8 cellular contexts compared by ENCODE assay signal in the genomic region with DNA sequence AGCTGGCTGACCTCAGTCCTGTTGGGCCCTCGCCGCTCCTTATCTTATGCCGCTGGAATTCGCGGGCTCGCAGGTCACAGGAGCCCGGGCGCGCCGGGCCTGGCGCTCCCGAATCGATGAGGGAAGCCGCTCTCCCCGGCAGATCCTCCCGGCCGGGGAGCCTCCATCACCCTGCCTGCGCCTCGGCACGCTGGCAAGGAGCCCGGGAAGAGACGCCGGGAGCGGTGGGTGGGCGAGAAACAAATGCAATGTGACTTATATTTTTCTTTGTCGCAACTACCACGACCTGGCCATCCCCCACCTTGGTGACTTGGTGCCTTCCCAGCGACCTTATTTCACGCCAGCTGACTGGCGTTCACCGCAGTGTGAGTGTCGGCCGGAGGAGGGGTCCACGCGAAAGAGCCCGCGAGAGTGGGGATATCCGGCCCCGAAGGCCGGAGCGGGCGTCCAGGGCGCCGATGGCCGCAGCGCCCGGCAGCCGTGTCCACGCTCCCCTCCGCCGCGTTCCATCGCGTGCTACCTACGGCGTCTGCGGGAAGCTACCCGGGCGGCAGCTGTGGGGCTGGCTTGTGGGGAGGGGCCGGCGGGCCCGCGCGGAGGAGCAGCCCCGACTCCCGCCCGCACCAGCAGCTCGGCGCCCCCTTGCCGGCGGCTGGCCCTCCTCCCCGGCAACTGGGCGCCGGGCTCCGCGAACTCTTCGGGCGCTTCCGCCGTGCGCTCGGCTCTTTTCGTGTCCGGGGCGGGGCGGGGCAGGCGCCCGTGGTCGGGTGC. TPM values are rescaled to one million over a fixed set of nuclear protein-coding genes. Genes with fewer than 3 reads are reported as not detected.
DNase-seq lines count a peak whose midpoint lies in the region; ATAC-seq and TF ChIP-seq lines count a peak whose summit lies in the region.

No MANE protein-coding gene starts in this region.

- H3K36me3 ChIP-seq in HUES64 (ENCODE audit: insufficient read depth, low read length) (no peaks in the 10 kb centered on the region), PC-9 (ENCODE audit: low read depth) (no peaks in the 10 kb centered on the region), esophagus muscularis mucosa (no peaks in the 10 kb centered on the region), muscle layer of duodenum (ENCODE audit: control insufficient read depth in 1 of 2, insufficient read depth in 2 of 2, low read length in 2 of 2) (peaks cover 0 to 4% of the 10 kb centered on the region in 2 donors)

- H3K9me3 ChIP-seq in HUES64 (ENCODE audit: insufficient read depth, low read depth, low read length) (no peaks in the 10 kb centered on the region), PC-9 (ENCODE audit: insufficient read depth, low read depth) (no peaks in the 10 kb centered on the region), esophagus muscularis mucosa (no peaks in the 10 kb centered on the region), muscle layer of duodenum (ENCODE audit: control insufficient read depth in 1 of 2, low read length in 2 of 2) (no peaks in the 10 kb centered on the region)

- TF ChIP-seq POLR2A in esophagus muscularis mucosa (IDR thresholded peaks at IDR 0.05; ENCODE audit: low read depth): peak; percentile 87

- no peaks in the 10 kb centered on the region for H3K9me3 Mint-ChIP-seq in activated T-cell treated with anti-CD3 and anti-CD28 coated beads, Interleukin-2, amount 50 U/mL, for 4 hours

- peaks cover 53% of the 10 kb centered on the region for H3K79me2 ChIP-seq in PC-9 (ENCODE audit: low read depth)

- no peak for TF ChIP-seq EP300 in esophagus muscularis mucosa (IDR thresholded peaks at IDR 0.05)

- H3K27me3 ChIP-seq in HUES64 (ENCODE audit: insufficient read depth, low read length) (no peaks in the 10 kb centered on the region), PC-9 (ENCODE audit: insufficient read depth, low read depth) (no peaks in the 10 kb centered on the region), esophagus muscularis mucosa (no peaks in the 10 kb centered on the region), muscle layer of duodenum (ENCODE audit: low read depth, low read length) (peaks cover 4% of the 10 kb centered on the region)

- DNase-seq in DMS 273 treated with DMSO at 0.1 percent for 48 hours (lab: John Stamatoyannopoulos, UW) (peak; percentile 64), PC-9 (peak; percentile 61 to 62), esophagus muscularis mucosa (ENCODE audit: extremely low spot score) (peak; percentile 93)
- peak; percentile 86 for DNase-seq in activated T-cell treated with anti-CD3 and anti-CD28 coated beads, Interleukin-2, amount 50 U/mL, for 4 hours
- peak; percentile 68 for DNase-seq in stimulated activated CD8-positive, alpha-beta memory T cell treated with anti-CD3 and anti-CD28 coated beads, Interleukin-7, amount 100 ng/mL, for 24 hours (ENCODE audit: low read depth)

- H4K20me1 ChIP-seq in PC-9 (ENCODE audit: insufficient read depth): no peaks in the 10 kb centered on the region

- peaks cover 31% of the 10 kb centered on the region for H3K4me1 ChIP-seq in HUES64 (ENCODE audit: insufficient read depth, low read length)
- peaks cover 26% of the 10 kb centered on the region for H3K4me1 ChIP-seq in PC-9 (replicated peaks; ENCODE audit: insufficient read depth)
- peaks cover 22 to 66% (median 56%) of the 10 kb centered on the region in 4 donors for H3K4me1 ChIP-seq in esophagus muscularis mucosa
- H3K4me1 ChIP-seq in muscle layer of duodenum (ENCODE audit: control insufficient read depth in 1 of 2, insufficient read depth in 2 of 2, low read length in 2 of 2): peaks cover 0 to 15% of the 10 kb centered on the region in 2 donors

- H3K4me1 Mint-ChIP-seq in activated T-cell treated with anti-CD3 and anti-CD28 coated beads, Interleukin-2, amount 50 U/mL, for 4 hours (ENCODE audit: low read depth): peaks cover 28% of the 10 kb centered on the region

- peak overlapping the region; percentile 84 for H3K4me3 Mint-ChIP-seq in activated T-cell treated with anti-CD3 and anti-CD28 coated beads, Interleukin-2, amount 50 U/mL, for 4 hours

- H2AFZ ChIP-seq in PC-9: peak overlapping the region; percentile 89

- POLR2A ChIA-PET in PC-9 (lab: Charles Lee; ENCODE audit: unreplicated experiment): interaction anchor here (0.6 kb wide), 1 partner anchor 1594 kb away, joined by 5 read pairs; no protein-coding TSS in a partner anchor

- peak overlapping the region; percentile 89 for H3K4me3 ChIP-seq in HUES64 (ENCODE audit: low read length)
- peak overlapping the region; percentile 78 for H3K4me3 ChIP-seq in PC-9
- peak overlapping the region; percentile 70 to 94 (median 84) for H3K4me3 ChIP-seq in esophagus muscularis mucosa
- peak overlapping the region; percentile 63 to 76 for H3K4me3 ChIP-seq in muscle layer of duodenum (ENCODE audit: low read depth in 1 of 2, low read length in 2 of 2)

- H3K27ac ChIP-seq in HUES64 (ENCODE audit: low read depth, low read length): peak overlapping the region; percentile 98
- H3K27ac ChIP-seq in PC-9: peak overlapping the region; percentile 56
- peak overlapping the region; percentile 93 to 100 (median 98) for H3K27ac ChIP-seq in esophagus muscularis mucosa (replicated peaks in 1 of 4)
- peak overlapping the region; percentile 93 for H3K27ac ChIP-seq in muscle layer of duodenum (ENCODE audit: low read length)

- no peaks in the 10 kb centered on the region for H3K9me2 ChIP-seq in PC-9 (ENCODE audit: insufficient read depth)

- no peaks in the 10 kb centered on the region for H3K36me3 Mint-ChIP-seq in activated T-cell treated with anti-CD3 and anti-CD28 coated beads, Interleukin-2, amount 50 U/mL, for 4 hours (ENCODE audit: insufficient read depth)

- BruUV-seq in PC-9 (replicated peaks; lab: Mats Ljungman, UMichigan): no TSS peak

- peak overlapping the region; percentile 83 for H3K4me2 ChIP-seq in PC-9

- intact Hi-C loops in PC-9 (cut with micrococcal nuclease; ENCODE audit: unreplicated experiment): loop anchor here (2.0 to 5.0 kb wide), 3 partner anchors 36 to 337 kb away; no protein-coding TSS in a partner anchor
- intact Hi-C loops in esophagus muscularis mucosa (cut with DNase I): loop anchor here (5.0 kb wide), 1 partner anchor 141 kb away; no protein-coding TSS in a partner anchor

- under 1% methylated on average over 89 of the region's 89 CpGs for WGBS in HUES64
- WGBS in esophagus muscularis mucosa: 0% methylated on average over 8 of the region's 89 CpGs

- H3K9ac ChIP-seq in HUES64 (ENCODE audit: low read depth, low read length): peak overlapping the region; percentile 96

- H3K27me3 Mint-ChIP-seq in activated T-cell treated with anti-CD3 and anti-CD28 coated beads, Interleukin-2, amount 50 U/mL, for 4 hours (ENCODE audit: low read depth): peaks cover 19% of the 10 kb centered on the region

- ATAC-seq in GM21526 (IDR thresholded peaks at IDR 0.05; ENCODE audit: low FRiP score, unreplicated experiment): peak; percentile 62
- ATAC-seq in activated T-cell treated with anti-CD3 and anti-CD28 coated beads, Interleukin-2, amount 50 U/mL, for 4 hours: peak; percentile 93 to 96

- H3F3A ChIP-seq in PC-9 (ENCODE audit: insufficient read depth, low read depth): peaks cover 7% of the 10 kb centered on the region; the same call in 1 of the 2 replicates

- CTCF ChIA-PET in PC-9 (lab: Charles Lee): no interaction called here

- TF ChIP-seq CTCF in PC-9 (conservative IDR thresholded peaks at IDR 0.05): no peak
- no peak for TF ChIP-seq CTCF in esophagus muscularis mucosa (IDR thresholded peaks at IDR 0.05)

RNA-seq across cellular contexts. Expression of a gene that starts 0.5 kb away (rescaled TPM):
- polyA plus RNA-seq in HUES64 (2013, experiment 1 of 2): 54.8 TPM
- 52.4 TPM for polyA plus RNA-seq in HUES64 (2013, experiment 2 of 2)
- total RNA-seq in PC-9 (2021): 20.9 and 24.3 TPM in 2 replicates
- 1 to 10 TPM; 6.0 to 8.5 (median 7.6) TPM for total RNA-seq in activated T-cell treated with anti-CD3 and anti-CD28 coated beads, Interleukin-2, amount 50 U/mL, for 4 hours
- total RNA-seq in esophagus muscularis mucosa: 100 to 1,000 TPM in 1 of 4 donors, 10 to 100 TPM in 3; 66.1 to 110 (median 90.5) TPM

Comparison
In these comparisons a context has a peak if more than half of its experiments do, and no peak if none do; other contexts are left out.
1. Peak in every context shown above with its lines: DNase-seq, ATAC-seq, H3K4me3 ChIP-seq and H3K27ac ChIP-seq.